ENCODE assay signal across 1 cellular context in the genomic region with DNA sequence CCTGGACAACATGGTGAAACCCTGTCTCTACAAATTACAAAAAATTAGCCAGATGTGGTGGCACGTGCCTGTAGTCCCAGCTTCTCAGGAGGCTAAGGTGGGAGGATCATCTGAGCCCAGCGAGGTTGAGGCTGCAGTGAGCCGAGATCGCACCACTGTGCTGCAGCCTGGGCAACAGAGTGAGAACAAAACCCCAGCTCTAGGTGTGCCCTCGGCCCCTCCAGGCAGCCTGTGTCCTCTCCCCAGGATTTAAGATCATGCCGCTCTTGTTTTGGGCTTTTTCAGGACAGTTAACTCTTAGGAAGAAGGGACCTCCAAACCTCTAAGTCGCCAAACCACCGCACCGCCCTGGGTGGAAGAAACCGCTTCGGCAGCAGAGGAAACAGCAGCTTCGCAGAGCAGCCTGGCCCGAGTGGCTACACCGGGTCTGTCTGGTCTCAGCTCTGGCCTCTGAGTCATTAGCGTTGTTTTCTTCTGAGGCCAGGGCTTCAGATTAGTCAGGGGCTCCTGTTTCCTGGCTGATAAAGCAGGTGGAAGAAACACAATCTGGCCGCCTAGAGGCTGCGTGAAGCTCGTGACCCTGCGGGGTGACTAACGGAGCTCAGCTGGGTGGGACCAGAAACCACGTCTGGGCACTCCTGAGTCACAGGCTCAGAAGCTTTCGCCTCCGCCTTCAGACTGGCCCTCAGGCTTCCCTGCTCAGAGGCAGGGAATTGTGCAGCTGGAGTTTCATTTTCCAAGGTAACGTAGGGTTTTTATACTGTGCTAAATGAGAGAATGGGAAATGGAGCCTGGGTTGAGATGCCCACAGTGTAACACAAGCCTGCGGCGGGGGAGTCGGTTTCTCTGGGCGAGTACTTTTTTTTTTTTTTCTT.
TF ChIP-seq lines count a peak whose summit lies in the region.

No MANE protein-coding gene starts in this region.

TF ChIP-seq in K562, 482 proteins besides CTCF, POLR2A, EP300 and RAD21 (continued from another document and continues in another):
- TF ChIP-seq, protein P1, sequence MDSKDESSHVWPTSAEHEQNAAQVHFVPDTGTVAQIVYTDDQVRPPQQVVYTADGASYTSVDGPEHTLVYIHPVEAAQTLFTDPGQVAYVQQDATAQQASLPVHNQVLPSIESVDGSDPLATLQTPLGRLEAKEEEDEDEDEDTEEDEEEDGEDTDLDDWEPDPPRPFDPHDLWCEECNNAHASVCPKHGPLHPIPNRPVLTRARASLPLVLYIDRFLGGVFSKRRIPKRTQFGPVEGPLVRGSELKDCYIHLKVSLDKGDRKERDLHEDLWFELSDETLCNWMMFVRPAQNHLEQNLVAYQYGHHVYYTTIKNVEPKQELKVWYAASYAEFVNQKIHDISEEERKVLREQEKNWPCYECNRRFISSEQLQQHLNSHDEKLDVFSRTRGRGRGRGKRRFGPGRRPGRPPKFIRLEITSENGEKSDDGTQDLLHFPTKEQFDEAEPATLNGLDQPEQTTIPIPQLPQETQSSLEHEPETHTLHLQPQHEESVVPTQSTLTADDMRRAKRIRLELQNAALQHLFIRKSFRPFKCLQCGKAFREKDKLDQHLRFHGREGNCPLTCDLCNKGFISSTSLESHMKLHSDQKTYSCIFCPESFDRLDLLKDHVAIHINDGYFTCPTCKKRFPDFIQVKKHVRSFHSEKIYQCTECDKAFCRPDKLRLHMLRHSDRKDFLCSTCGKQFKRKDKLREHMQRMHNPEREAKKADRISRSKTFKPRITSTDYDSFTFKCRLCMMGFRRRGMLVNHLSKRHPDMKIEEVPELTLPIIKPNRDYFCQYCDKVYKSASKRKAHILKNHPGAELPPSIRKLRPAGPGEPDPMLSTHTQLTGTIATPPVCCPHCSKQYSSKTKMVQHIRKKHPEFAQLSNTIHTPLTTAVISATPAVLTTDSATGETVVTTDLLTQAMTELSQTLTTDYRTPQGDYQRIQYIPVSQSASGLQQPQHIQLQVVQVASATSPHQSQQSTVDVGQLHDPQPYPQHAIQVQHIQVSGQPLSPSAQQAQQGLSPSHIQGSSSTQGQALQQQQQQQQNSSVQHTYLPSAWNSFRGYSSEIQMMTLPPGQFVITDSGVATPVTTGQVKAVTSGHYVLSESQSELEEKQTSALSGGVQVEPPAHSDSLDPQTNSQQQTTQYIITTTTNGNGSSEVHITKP (IDR thresholded peaks at IDR 0.05; ENCODE audit: partially characterized antibody), result peak; percentile 41
- TF ChIP-seq ZBTB33 (CRISPR knock-in tag; IDR thresholded peaks at IDR 0.05) (peak; percentile 75), ZKSCAN1 (IDR thresholded peaks at IDR 0.05; ENCODE audit: low read depth, low read length) (peak; percentile 52; the same call in 1 of the 2 replicates), SAFB (IDR thresholded peaks at IDR 0.05; ENCODE audit: borderline replicate concordance, low read depth, low read length) (no peak), ATF1 (CRISPR knock-in tag; IDR thresholded peaks at IDR 0.05) (no peak), ATF1 (tag; IDR thresholded peaks at IDR 0.05) (peak; percentile 76), MCM7 (IDR thresholded peaks at IDR 0.05) (no peak), NFIC (IDR thresholded peaks at IDR 0.05) (peak; percentile 92), SMARCE1 (IDR thresholded peaks at IDR 0.05) (peak; percentile 100), BRD4 (IDR thresholded peaks at IDR 0.05) (no peak), STAG1 (CRISPR knock-in tag; IDR thresholded peaks at IDR 0.05; ENCODE audit: borderline replicate concordance) (no peak), TGIF2 (CRISPR knock-in tag; IDR thresholded peaks at IDR 0.05) (no peak), ZNF695 (CRISPR knock-in tag; IDR thresholded peaks at IDR 0.05) (no peak), MEF2D (tag; conservative IDR thresholded peaks at IDR 0.05; ENCODE audit: low read depth) (peak; percentile 71), ZNF76 (CRISPR knock-in tag; IDR thresholded peaks at IDR 0.05; ENCODE audit: borderline replicate concordance) (no peak), CXXC5 (CRISPR knock-in tag; IDR thresholded peaks at IDR 0.05) (peak; percentile 100), ZBTB7A (IDR thresholded peaks at IDR 0.05; ENCODE audit: borderline replicate concordance, control insufficient read depth, low read depth, low read length) (peak; percentile 79), MECOM (CRISPR knock-in tag; IDR thresholded peaks at IDR 0.05) (peak; percentile 67; the same call in 1 of the 2 replicates), CBFA2T2 (conservative IDR thresholded peaks at IDR 0.05) (peak; percentile 98), GTF2E2 (tag; IDR thresholded peaks at IDR 0.05) (peak; percentile 84; the same call in 1 of the 2 replicates), SOX6 (IDR thresholded peaks at IDR 0.05) (peak; percentile 97), ZNF41 (CRISPR knock-in tag; conservative IDR thresholded peaks at IDR 0.05) (peak; percentile 74; the same call in 1 of the 2 replicates), MAX (CRISPR knock-in tag; IDR thresholded peaks at IDR 0.05) (peak; percentile 72), POLR2B (IDR thresholded peaks at IDR 0.05; ENCODE audit: low read depth, partially characterized antibody) (peak; percentile 55), NR4A1 (CRISPR knock-in tag; IDR thresholded peaks at IDR 0.05) (no peak), NR4A1 (tag; IDR thresholded peaks at IDR 0.05) (peak; percentile 57; the same call in 1 of the 2 replicates), ETV6 (IDR thresholded peaks at IDR 0.05; ENCODE audit: borderline replicate concordance in 1 of 2, low read depth in 2 of 2, low read length in 1 of 2) (peak in 1 of 2 experiments; percentile 81; a peak in 2 of 4 replicates), ETV6 (CRISPR knock-in tag; IDR thresholded peaks at IDR 0.05; ENCODE audit: borderline replicate concordance) (no peak), CHAMP1 (IDR thresholded peaks at IDR 0.05) (no peak), KLF10 (CRISPR knock-in tag; IDR thresholded peaks at IDR 0.05) (no peak), REST (CRISPR knock-in tag; IDR thresholded peaks at IDR 0.05; ENCODE audit: low read depth) (0 out of 2 replicates have a peak, but pooled peaks have one; percentile 25), KLF16 (IDR thresholded peaks at IDR 0.05) (peak; percentile 98), KDM2B (CRISPR knock-in tag; IDR thresholded peaks at IDR 0.05) (peak; percentile 35; the same call in 1 of the 2 replicates)
- TF ChIP-seq, protein P2, sequence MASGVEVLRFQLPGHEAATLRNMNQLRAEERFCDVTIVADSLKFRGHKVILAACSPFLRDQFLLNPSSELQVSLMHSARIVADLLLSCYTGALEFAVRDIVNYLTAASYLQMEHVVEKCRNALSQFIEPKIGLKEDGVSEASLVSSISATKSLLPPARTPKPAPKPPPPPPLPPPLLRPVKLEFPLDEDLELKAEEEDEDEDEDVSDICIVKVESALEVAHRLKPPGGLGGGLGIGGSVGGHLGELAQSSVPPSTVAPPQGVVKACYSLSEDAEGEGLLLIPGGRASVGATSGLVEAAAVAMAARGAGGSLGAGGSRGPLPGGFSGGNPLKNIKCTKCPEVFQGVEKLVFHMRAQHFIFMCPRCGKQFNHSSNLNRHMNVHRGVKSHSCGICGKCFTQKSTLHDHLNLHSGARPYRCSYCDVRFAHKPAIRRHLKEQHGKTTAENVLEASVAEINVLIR (CRISPR knock-in tag; IDR thresholded peaks at IDR 0.05), result peak; percentile 50; the same call in 1 of the 2 replicates
- TF ChIP-seq, protein P3, sequence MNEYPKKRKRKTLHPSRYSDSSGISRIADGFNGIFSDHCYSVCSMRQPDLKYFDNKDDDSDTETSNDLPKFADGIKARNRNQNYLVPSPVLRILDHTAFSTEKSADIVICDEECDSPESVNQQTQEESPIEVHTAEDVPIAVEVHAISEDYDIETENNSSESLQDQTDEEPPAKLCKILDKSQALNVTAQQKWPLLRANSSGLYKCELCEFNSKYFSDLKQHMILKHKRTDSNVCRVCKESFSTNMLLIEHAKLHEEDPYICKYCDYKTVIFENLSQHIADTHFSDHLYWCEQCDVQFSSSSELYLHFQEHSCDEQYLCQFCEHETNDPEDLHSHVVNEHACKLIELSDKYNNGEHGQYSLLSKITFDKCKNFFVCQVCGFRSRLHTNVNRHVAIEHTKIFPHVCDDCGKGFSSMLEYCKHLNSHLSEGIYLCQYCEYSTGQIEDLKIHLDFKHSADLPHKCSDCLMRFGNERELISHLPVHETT (CRISPR knock-in tag; conservative IDR thresholded peaks at IDR 0.05 in 1 of 2, IDR thresholded peaks at IDR 0.05 in 1 of 2), result peak in 1 of 2 experiments; percentile 88; a peak in 2 of 4 replicates
- TF ChIP-seq, protein P4, sequence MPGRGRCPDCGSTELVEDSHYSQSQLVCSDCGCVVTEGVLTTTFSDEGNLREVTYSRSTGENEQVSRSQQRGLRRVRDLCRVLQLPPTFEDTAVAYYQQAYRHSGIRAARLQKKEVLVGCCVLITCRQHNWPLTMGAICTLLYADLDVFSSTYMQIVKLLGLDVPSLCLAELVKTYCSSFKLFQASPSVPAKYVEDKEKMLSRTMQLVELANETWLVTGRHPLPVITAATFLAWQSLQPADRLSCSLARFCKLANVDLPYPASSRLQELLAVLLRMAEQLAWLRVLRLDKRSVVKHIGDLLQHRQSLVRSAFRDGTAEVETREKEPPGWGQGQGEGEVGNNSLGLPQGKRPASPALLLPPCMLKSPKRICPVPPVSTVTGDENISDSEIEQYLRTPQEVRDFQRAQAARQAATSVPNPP (IDR thresholded peaks at IDR 0.05; ENCODE audit: borderline replicate concordance, insufficient read depth, insufficient read length), result no peak
- TF ChIP-seq, protein P5, sequence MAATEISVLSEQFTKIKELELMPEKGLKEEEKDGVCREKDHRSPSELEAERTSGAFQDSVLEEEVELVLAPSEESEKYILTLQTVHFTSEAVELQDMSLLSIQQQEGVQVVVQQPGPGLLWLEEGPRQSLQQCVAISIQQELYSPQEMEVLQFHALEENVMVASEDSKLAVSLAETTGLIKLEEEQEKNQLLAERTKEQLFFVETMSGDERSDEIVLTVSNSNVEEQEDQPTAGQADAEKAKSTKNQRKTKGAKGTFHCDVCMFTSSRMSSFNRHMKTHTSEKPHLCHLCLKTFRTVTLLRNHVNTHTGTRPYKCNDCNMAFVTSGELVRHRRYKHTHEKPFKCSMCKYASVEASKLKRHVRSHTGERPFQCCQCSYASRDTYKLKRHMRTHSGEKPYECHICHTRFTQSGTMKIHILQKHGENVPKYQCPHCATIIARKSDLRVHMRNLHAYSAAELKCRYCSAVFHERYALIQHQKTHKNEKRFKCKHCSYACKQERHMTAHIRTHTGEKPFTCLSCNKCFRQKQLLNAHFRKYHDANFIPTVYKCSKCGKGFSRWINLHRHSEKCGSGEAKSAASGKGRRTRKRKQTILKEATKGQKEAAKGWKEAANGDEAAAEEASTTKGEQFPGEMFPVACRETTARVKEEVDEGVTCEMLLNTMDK (IDR thresholded peaks at IDR 0.05; ENCODE audit: borderline replicate concordance, insufficient read depth, low read depth, low read length, poor library complexity, severe bottlenecking), result peak; percentile 24
